Comparison of ENCODE assay signal across 1 cellular context in the genomic region with DNA sequence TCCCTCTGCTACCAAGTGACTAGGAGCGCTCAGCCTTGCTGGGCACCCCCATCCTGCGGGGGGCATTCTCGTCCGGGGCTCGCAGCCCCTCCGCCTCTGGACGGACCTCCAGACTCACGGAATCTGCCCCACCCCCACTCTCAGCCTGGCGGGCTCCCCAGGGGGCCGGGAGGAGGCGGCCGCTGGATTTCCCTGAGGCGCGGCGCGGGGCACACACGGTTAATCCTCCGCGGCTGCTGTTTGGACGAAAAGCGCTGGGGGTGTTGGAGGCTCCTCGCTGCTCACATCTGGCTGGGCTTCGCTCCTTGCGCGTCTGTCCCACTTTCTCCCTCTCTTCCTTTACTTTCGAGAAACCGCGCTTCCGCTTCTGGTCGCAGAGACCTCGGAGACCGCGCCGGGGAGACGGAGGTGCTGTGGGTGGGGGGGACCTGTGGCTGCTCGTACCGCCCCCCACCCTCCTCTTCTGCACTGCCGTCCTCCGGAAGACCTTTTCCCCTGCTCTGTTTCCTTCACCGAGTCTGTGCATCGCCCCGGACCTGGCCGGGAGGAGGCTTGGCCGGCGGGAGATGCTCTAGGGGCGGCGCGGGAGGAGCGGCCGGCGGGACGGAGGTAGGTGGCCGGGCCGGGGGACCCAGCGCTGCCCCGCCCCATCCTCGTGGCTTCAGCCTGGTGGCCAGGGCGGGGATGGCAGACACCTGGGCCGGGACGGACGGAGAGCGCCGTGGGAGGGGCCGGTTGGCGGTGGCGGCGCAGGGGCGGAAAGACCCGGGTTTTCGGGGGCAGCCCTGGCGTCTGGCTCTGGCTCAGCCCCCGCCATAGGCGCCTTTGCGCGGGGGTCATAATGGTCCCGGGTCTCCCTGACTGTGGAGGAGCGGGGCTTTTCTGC.
TF ChIP-seq lines count a peak whose summit lies in the region.

A gene with protein sequence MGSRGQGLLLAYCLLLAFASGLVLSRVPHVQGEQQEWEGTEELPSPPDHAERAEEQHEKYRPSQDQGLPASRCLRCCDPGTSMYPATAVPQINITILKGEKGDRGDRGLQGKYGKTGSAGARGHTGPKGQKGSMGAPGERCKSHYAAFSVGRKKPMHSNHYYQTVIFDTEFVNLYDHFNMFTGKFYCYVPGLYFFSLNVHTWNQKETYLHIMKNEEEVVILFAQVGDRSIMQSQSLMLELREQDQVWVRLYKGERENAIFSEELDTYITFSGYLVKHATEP (plus strand): TSS at position 284 of the 886 bp plus-strand sequence. CDS start 19,800 bp downstream, outside the sequence.

TF ChIP-seq in HepG2, 621 proteins besides CTCF, POLR2A, EP300 and RAD21 (continues in another document):
- TF ChIP-seq, protein P1, sequence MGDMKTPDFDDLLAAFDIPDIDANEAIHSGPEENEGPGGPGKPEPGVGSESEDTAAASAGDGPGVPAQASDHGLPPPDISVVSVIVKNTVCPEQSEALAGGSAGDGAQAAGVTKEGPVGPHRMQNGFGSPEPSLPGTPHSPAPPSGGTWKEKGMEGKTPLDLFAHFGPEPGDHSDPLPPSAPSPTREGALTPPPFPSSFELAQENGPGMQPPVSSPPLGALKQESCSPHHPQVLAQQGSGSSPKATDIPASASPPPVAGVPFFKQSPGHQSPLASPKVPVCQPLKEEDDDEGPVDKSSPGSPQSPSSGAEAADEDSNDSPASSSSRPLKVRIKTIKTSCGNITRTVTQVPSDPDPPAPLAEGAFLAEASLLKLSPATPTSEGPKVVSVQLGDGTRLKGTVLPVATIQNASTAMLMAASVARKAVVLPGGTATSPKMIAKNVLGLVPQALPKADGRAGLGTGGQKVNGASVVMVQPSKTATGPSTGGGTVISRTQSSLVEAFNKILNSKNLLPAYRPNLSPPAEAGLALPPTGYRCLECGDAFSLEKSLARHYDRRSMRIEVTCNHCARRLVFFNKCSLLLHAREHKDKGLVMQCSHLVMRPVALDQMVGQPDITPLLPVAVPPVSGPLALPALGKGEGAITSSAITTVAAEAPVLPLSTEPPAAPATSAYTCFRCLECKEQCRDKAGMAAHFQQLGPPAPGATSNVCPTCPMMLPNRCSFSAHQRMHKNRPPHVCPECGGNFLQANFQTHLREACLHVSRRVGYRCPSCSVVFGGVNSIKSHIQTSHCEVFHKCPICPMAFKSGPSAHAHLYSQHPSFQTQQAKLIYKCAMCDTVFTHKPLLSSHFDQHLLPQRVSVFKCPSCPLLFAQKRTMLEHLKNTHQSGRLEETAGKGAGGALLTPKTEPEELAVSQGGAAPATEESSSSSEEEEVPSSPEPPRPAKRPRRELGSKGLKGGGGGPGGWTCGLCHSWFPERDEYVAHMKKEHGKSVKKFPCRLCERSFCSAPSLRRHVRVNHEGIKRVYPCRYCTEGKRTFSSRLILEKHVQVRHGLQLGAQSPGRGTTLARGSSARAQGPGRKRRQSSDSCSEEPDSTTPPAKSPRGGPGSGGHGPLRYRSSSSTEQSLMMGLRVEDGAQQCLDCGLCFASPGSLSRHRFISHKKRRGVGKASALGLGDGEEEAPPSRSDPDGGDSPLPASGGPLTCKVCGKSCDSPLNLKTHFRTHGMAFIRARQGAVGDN (CRISPR knock-in tag; IDR thresholded peaks at IDR 0.05), result peak; percentile 58
- TF ChIP-seq KDM2A (CRISPR knock-in tag; IDR thresholded peaks at IDR 0.05; ENCODE audit: borderline replicate concordance, low read depth) (peak; percentile 63), ZFP41 (CRISPR knock-in tag; IDR thresholded peaks at IDR 0.05; ENCODE audit: borderline replicate concordance) (no peak), SMARCE1 (IDR thresholded peaks at IDR 0.05; ENCODE audit: borderline replicate concordance) (no peak), ESRRA (CRISPR knock-in tag; IDR thresholded peaks at IDR 0.05; ENCODE audit: low read depth) (no peak), ZNF10 (CRISPR knock-in tag; IDR thresholded peaks at IDR 0.05; ENCODE audit: borderline replicate concordance, low read depth) (no peak), ZFP36L2 (CRISPR knock-in tag; IDR thresholded peaks at IDR 0.05) (no peak), PHF21A (CRISPR knock-in tag; IDR thresholded peaks at IDR 0.05) (no peak), PAX8 (CRISPR knock-in tag; IDR thresholded peaks at IDR 0.05; ENCODE audit: borderline replicate concordance) (no peak), POLR2G (IDR thresholded peaks at IDR 0.05; ENCODE audit: low read depth, low read length) (peak; percentile 68; the same call in 1 of the 2 replicates), ZNF33A (CRISPR knock-in tag; IDR thresholded peaks at IDR 0.05; ENCODE audit: borderline replicate concordance) (no peak), ZNF841 (CRISPR knock-in tag; IDR thresholded peaks at IDR 0.05; ENCODE audit: borderline replicate concordance) (no peak), AHR (CRISPR knock-in tag; IDR thresholded peaks at IDR 0.05) (no peak), ZSCAN9 (CRISPR knock-in tag; IDR thresholded peaks at IDR 0.05; ENCODE audit: borderline replicate concordance) (no peak), SAP130 (CRISPR knock-in tag; IDR thresholded peaks at IDR 0.05; ENCODE audit: low read depth) (0 out of 2 replicates have a peak, but pooled peaks have one; percentile 37), NFKB2 (CRISPR knock-in tag; IDR thresholded peaks at IDR 0.05; ENCODE audit: borderline replicate concordance) (no peak), ZFAT (CRISPR knock-in tag; conservative IDR thresholded peaks at IDR 0.05) (no peak), ZSCAN29 (CRISPR knock-in tag; conservative IDR thresholded peaks at IDR 0.05) (no peak), RBM39 (IDR thresholded peaks at IDR 0.05; ENCODE audit: low read depth, low read length, poor library complexity, severe bottlenecking) (peak; percentile 57), ZNF652 (CRISPR knock-in tag; IDR thresholded peaks at IDR 0.05; ENCODE audit: borderline replicate concordance, low read depth) (peak; percentile 79), HNRNPLL (IDR thresholded peaks at IDR 0.05; ENCODE audit: low read depth, low read length, poor library complexity, severe bottlenecking) (peak; percentile 23), RFXAP (CRISPR knock-in tag; IDR thresholded peaks at IDR 0.05; ENCODE audit: borderline replicate concordance) (no peak), BORCS8-MEF2B (CRISPR knock-in tag; IDR thresholded peaks at IDR 0.05) (0 out of 2 replicates have a peak, but pooled peaks have one; percentile 12), HNF4A (CRISPR knock-in tag; IDR thresholded peaks at IDR 0.05) (no peak), SP5 (CRISPR knock-in tag; IDR thresholded peaks at IDR 0.05; ENCODE audit: borderline replicate concordance, low read depth) (peak; percentile 65), ZNF333 (CRISPR knock-in tag; IDR thresholded peaks at IDR 0.05; ENCODE audit: borderline replicate concordance) (no peak; the same call in 1 of the 2 replicates)
- TF ChIP-seq, protein P2, sequence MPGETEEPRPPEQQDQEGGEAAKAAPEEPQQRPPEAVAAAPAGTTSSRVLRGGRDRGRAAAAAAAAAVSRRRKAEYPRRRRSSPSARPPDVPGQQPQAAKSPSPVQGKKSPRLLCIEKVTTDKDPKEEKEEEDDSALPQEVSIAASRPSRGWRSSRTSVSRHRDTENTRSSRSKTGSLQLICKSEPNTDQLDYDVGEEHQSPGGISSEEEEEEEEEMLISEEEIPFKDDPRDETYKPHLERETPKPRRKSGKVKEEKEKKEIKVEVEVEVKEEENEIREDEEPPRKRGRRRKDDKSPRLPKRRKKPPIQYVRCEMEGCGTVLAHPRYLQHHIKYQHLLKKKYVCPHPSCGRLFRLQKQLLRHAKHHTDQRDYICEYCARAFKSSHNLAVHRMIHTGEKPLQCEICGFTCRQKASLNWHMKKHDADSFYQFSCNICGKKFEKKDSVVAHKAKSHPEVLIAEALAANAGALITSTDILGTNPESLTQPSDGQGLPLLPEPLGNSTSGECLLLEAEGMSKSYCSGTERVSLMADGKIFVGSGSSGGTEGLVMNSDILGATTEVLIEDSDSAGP (CRISPR knock-in tag; IDR thresholded peaks at IDR 0.05; ENCODE audit: borderline replicate concordance), result peak; percentile 49; the same call in 1 of the 2 replicates
- TF ChIP-seq, protein P3, sequence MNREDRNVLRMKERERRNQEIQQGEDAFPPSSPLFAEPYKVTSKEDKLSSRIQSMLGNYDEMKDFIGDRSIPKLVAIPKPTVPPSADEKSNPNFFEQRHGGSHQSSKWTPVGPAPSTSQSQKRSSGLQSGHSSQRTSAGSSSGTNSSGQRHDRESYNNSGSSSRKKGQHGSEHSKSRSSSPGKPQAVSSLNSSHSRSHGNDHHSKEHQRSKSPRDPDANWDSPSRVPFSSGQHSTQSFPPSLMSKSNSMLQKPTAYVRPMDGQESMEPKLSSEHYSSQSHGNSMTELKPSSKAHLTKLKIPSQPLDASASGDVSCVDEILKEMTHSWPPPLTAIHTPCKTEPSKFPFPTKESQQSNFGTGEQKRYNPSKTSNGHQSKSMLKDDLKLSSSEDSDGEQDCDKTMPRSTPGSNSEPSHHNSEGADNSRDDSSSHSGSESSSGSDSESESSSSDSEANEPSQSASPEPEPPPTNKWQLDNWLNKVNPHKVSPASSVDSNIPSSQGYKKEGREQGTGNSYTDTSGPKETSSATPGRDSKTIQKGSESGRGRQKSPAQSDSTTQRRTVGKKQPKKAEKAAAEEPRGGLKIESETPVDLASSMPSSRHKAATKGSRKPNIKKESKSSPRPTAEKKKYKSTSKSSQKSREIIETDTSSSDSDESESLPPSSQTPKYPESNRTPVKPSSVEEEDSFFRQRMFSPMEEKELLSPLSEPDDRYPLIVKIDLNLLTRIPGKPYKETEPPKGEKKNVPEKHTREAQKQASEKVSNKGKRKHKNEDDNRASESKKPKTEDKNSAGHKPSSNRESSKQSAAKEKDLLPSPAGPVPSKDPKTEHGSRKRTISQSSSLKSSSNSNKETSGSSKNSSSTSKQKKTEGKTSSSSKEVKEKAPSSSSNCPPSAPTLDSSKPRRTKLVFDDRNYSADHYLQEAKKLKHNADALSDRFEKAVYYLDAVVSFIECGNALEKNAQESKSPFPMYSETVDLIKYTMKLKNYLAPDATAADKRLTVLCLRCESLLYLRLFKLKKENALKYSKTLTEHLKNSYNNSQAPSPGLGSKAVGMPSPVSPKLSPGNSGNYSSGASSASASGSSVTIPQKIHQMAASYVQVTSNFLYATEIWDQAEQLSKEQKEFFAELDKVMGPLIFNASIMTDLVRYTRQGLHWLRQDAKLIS (CRISPR knock-in tag; IDR thresholded peaks at IDR 0.05), result no peak
- TF ChIP-seq, protein P4, sequence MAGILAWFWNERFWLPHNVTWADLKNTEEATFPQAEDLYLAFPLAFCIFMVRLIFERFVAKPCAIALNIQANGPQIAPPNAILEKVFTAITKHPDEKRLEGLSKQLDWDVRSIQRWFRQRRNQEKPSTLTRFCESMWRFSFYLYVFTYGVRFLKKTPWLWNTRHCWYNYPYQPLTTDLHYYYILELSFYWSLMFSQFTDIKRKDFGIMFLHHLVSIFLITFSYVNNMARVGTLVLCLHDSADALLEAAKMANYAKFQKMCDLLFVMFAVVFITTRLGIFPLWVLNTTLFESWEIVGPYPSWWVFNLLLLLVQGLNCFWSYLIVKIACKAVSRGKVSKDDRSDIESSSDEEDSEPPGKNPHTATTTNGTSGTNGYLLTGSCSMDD (CRISPR knock-in tag; IDR thresholded peaks at IDR 0.05), result no peak
- TF ChIP-seq, protein P5, sequence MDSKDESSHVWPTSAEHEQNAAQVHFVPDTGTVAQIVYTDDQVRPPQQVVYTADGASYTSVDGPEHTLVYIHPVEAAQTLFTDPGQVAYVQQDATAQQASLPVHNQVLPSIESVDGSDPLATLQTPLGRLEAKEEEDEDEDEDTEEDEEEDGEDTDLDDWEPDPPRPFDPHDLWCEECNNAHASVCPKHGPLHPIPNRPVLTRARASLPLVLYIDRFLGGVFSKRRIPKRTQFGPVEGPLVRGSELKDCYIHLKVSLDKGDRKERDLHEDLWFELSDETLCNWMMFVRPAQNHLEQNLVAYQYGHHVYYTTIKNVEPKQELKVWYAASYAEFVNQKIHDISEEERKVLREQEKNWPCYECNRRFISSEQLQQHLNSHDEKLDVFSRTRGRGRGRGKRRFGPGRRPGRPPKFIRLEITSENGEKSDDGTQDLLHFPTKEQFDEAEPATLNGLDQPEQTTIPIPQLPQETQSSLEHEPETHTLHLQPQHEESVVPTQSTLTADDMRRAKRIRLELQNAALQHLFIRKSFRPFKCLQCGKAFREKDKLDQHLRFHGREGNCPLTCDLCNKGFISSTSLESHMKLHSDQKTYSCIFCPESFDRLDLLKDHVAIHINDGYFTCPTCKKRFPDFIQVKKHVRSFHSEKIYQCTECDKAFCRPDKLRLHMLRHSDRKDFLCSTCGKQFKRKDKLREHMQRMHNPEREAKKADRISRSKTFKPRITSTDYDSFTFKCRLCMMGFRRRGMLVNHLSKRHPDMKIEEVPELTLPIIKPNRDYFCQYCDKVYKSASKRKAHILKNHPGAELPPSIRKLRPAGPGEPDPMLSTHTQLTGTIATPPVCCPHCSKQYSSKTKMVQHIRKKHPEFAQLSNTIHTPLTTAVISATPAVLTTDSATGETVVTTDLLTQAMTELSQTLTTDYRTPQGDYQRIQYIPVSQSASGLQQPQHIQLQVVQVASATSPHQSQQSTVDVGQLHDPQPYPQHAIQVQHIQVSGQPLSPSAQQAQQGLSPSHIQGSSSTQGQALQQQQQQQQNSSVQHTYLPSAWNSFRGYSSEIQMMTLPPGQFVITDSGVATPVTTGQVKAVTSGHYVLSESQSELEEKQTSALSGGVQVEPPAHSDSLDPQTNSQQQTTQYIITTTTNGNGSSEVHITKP (CRISPR knock-in tag; IDR thresholded peaks at IDR 0.05; ENCODE audit: low read depth), result no peak
- TF ChIP-seq, protein P6, sequence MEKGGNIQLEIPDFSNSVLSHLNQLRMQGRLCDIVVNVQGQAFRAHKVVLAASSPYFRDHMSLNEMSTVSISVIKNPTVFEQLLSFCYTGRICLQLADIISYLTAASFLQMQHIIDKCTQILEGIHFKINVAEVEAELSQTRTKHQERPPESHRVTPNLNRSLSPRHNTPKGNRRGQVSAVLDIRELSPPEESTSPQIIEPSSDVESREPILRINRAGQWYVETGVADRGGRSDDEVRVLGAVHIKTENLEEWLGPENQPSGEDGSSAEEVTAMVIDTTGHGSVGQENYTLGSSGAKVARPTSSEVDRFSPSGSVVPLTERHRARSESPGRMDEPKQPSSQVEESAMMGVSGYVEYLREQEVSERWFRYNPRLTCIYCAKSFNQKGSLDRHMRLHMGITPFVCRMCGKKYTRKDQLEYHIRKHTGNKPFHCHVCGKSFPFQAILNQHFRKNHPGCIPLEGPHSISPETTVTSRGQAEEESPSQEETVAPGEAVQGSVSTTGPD (CRISPR knock-in tag; IDR thresholded peaks at IDR 0.05), result no peak
- TF ChIP-seq, protein P7, sequence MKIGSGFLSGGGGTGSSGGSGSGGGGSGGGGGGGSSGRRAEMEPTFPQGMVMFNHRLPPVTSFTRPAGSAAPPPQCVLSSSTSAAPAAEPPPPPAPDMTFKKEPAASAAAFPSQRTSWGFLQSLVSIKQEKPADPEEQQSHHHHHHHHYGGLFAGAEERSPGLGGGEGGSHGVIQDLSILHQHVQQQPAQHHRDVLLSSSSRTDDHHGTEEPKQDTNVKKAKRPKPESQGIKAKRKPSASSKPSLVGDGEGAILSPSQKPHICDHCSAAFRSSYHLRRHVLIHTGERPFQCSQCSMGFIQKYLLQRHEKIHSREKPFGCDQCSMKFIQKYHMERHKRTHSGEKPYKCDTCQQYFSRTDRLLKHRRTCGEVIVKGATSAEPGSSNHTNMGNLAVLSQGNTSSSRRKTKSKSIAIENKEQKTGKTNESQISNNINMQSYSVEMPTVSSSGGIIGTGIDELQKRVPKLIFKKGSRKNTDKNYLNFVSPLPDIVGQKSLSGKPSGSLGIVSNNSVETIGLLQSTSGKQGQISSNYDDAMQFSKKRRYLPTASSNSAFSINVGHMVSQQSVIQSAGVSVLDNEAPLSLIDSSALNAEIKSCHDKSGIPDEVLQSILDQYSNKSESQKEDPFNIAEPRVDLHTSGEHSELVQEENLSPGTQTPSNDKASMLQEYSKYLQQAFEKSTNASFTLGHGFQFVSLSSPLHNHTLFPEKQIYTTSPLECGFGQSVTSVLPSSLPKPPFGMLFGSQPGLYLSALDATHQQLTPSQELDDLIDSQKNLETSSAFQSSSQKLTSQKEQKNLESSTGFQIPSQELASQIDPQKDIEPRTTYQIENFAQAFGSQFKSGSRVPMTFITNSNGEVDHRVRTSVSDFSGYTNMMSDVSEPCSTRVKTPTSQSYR (CRISPR knock-in tag; IDR thresholded peaks at IDR 0.05; ENCODE audit: borderline replicate concordance), result 0 out of 2 replicates have a peak, but pooled peaks have one; percentile 6
